Comparison of ENCODE assay signal across 1 cellular context in the genomic region with DNA sequence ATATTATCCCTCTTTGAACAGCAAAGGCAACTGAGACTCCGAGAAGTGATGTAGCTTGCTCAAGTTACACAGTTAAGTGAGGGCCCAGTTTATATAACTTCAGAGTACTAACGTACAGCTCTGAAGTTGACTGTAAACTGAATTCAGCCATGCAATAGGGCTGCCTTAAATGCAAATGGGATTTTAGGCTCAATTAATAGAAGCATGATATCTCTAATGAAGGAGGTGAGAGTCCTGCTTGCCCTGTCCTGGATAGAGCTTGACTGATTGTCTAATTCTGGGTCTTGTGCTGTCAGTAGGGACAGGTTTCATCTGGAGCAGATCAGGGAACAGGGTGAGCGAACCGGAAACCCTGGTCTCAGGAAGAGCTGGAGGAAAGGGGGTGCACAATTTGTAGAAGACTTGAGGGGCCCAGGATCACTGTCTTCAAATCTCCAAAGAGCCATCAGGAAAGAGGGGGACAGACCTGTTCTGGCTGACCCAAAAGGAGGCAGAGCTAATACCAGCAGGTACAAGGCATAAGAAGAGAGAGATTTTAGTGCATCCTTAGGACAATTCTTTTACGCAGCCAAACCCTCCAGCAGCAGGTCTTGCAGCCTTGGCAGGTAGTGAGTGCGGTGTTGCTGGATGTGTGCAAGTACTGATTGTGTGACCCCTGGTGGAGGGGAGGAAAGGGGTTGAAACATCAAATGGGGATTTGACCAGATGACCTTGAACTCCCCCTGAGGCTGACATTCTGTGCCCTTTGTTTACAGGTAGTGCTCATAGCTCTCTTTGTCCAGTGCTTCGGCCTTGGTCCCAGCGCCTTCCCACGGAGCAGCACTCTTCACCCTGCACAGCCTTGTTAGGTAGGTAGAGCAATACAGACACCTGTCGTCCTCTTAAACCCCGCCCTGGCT.
TF ChIP-seq lines count a peak whose summit lies in the region.

No MANE protein-coding gene starts in this region.

TF ChIP-seq in HepG2, 621 proteins besides CTCF, POLR2A, EP300 and RAD21 (continued from another document and continues in another):
- TF ChIP-seq, protein P1, sequence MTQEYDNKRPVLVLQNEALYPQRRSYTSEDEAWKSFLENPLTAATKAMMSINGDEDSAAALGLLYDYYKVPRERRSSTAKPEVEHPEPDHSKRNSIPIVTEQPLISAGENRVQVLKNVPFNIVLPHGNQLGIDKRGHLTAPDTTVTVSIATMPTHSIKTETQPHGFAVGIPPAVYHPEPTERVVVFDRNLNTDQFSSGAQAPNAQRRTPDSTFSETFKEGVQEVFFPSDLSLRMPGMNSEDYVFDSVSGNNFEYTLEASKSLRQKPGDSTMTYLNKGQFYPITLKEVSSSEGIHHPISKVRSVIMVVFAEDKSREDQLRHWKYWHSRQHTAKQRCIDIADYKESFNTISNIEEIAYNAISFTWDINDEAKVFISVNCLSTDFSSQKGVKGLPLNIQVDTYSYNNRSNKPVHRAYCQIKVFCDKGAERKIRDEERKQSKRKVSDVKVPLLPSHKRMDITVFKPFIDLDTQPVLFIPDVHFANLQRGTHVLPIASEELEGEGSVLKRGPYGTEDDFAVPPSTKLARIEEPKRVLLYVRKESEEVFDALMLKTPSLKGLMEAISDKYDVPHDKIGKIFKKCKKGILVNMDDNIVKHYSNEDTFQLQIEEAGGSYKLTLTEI (CRISPR knock-in tag; conservative IDR thresholded peaks at IDR 0.05), result no peak
- TF ChIP-seq SOX13 (IDR thresholded peaks at IDR 0.05) (peak; percentile 70; the same call in 1 of the 2 replicates), SOX13 (CRISPR knock-in tag; conservative IDR thresholded peaks at IDR 0.05 in 1 of 2, IDR thresholded peaks at IDR 0.05 in 1 of 2) (peak in 1 of 2 experiments; percentile 91; a peak in 2 of 4 replicates), EHMT2 (IDR thresholded peaks at IDR 0.05; ENCODE audit: borderline replicate concordance, low read depth, low read length) (no peak), MATR3 (CRISPR knock-in tag; IDR thresholded peaks at IDR 0.05) (no peak), MTF2 (CRISPR knock-in tag; IDR thresholded peaks at IDR 0.05; ENCODE audit: borderline replicate concordance) (no peak), ATAD3A (CRISPR knock-in tag; IDR thresholded peaks at IDR 0.05) (no peak), PITX1 (CRISPR knock-in tag; IDR thresholded peaks at IDR 0.05) (peak; percentile 79; the same call in 1 of the 2 replicates), CBFB (CRISPR knock-in tag; IDR thresholded peaks at IDR 0.05) (no peak; the same call in 1 of the 2 replicates), CCDC6 (CRISPR knock-in tag; IDR thresholded peaks at IDR 0.05) (no peak), ZNF670 (CRISPR knock-in tag; IDR thresholded peaks at IDR 0.05; ENCODE audit: borderline replicate concordance) (no peak), ZNF383 (CRISPR knock-in tag; IDR thresholded peaks at IDR 0.05; ENCODE audit: borderline replicate concordance) (0 out of 2 replicates have a peak, but pooled peaks have one; percentile 37), MAF1 (CRISPR knock-in tag; IDR thresholded peaks at IDR 0.05; ENCODE audit: borderline replicate concordance) (no peak), DR1 (CRISPR knock-in tag; IDR thresholded peaks at IDR 0.05) (no peak), TP53 (CRISPR knock-in tag; conservative IDR thresholded peaks at IDR 0.05) (no peak), ZNF530 (CRISPR knock-in tag; IDR thresholded peaks at IDR 0.05; ENCODE audit: low read depth) (no peak), KDM3A (CRISPR knock-in tag; IDR thresholded peaks at IDR 0.05; ENCODE audit: low read depth) (no peak), ZNF713 (CRISPR knock-in tag; IDR thresholded peaks at IDR 0.05) (no peak), ZNF83 (CRISPR knock-in tag; IDR thresholded peaks at IDR 0.05; ENCODE audit: borderline replicate concordance) (no peak), ZFY (CRISPR knock-in tag; IDR thresholded peaks at IDR 0.05) (no peak), ZC3H4 (CRISPR knock-in tag; IDR thresholded peaks at IDR 0.05; ENCODE audit: borderline replicate concordance) (no peak), ZNF883 (CRISPR knock-in tag; IDR thresholded peaks at IDR 0.05; ENCODE audit: not compliant biosample characterization) (no peak), JDP2 (CRISPR knock-in tag; IDR thresholded peaks at IDR 0.05; ENCODE audit: borderline replicate concordance) (no peak), FLYWCH1 (CRISPR knock-in tag; IDR thresholded peaks at IDR 0.05) (no peak), KLF13 (CRISPR knock-in tag; IDR thresholded peaks at IDR 0.05) (no peak), KMT2A (CRISPR knock-in tag; IDR thresholded peaks at IDR 0.05) (no peak), FOXK1 (CRISPR knock-in tag; IDR thresholded peaks at IDR 0.05; ENCODE audit: borderline replicate concordance, low read depth) (peak; percentile 73; the same call in 1 of the 2 replicates)
- TF ChIP-seq, protein P2, sequence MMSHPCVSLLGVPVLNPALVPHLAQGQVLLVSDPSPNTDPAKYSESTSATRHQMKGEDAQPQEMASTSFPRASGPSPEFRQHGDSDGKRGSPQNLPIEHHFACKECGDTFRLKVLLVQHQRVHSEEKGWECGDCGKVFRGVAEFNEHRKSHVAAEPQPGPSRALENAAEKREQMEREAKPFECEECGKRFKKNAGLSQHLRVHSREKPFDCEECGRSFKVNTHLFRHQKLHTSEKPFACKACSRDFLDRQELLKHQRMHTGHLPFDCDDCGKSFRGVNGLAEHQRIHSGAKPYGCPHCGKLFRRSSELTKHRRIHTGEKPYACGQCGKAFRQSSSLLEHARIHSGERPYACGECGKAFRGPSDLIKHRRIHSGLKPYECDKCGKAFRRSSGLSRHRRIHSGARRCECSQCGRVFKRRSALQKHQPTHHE (CRISPR knock-in tag; IDR thresholded peaks at IDR 0.05; ENCODE audit: borderline replicate concordance), result no peak; the same call in 1 of the 2 replicates
- TF ChIP-seq, protein P3, sequence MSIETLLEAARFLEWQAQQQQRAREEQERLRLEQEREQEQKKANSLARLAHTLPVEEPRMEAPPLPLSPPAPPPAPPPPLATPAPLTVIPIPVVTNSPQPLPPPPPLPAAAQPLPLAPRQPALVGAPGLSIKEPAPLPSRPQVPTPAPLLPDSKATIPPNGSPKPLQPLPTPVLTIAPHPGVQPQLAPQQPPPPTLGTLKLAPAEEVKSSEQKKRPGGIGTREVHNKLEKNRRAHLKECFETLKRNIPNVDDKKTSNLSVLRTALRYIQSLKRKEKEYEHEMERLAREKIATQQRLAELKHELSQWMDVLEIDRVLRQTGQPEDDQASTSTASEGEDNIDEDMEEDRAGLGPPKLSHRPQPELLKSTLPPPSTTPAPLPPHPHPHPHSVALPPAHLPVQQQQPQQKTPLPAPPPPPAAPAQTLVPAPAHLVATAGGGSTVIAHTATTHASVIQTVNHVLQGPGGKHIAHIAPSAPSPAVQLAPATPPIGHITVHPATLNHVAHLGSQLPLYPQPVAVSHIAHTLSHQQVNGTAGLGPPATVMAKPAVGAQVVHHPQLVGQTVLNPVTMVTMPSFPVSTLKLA (IDR thresholded peaks at IDR 0.05), result no peak
- TF ChIP-seq, protein P4, sequence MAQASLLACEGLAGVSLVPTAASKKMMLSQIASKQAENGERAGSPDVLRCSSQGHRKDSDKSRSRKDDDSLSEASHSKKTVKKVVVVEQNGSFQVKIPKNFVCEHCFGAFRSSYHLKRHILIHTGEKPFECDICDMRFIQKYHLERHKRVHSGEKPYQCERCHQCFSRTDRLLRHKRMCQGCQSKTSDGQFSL (CRISPR knock-in tag; IDR thresholded peaks at IDR 0.05), result no peak
- TF ChIP-seq, protein P5, sequence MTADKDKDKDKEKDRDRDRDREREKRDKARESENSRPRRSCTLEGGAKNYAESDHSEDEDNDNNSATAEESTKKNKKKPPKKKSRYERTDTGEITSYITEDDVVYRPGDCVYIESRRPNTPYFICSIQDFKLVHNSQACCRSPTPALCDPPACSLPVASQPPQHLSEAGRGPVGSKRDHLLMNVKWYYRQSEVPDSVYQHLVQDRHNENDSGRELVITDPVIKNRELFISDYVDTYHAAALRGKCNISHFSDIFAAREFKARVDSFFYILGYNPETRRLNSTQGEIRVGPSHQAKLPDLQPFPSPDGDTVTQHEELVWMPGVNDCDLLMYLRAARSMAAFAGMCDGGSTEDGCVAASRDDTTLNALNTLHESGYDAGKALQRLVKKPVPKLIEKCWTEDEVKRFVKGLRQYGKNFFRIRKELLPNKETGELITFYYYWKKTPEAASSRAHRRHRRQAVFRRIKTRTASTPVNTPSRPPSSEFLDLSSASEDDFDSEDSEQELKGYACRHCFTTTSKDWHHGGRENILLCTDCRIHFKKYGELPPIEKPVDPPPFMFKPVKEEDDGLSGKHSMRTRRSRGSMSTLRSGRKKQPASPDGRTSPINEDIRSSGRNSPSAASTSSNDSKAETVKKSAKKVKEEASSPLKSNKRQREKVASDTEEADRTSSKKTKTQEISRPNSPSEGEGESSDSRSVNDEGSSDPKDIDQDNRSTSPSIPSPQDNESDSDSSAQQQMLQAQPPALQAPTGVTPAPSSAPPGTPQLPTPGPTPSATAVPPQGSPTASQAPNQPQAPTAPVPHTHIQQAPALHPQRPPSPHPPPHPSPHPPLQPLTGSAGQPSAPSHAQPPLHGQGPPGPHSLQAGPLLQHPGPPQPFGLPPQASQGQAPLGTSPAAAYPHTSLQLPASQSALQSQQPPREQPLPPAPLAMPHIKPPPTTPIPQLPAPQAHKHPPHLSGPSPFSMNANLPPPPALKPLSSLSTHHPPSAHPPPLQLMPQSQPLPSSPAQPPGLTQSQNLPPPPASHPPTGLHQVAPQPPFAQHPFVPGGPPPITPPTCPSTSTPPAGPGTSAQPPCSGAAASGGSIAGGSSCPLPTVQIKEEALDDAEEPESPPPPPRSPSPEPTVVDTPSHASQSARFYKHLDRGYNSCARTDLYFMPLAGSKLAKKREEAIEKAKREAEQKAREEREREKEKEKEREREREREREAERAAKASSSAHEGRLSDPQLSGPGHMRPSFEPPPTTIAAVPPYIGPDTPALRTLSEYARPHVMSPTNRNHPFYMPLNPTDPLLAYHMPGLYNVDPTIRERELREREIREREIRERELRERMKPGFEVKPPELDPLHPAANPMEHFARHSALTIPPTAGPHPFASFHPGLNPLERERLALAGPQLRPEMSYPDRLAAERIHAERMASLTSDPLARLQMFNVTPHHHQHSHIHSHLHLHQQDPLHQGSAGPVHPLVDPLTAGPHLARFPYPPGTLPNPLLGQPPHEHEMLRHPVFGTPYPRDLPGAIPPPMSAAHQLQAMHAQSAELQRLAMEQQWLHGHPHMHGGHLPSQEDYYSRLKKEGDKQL (CRISPR knock-in tag; IDR thresholded peaks at IDR 0.05; ENCODE audit: low read depth), result no peak
- TF ChIP-seq, protein P6, sequence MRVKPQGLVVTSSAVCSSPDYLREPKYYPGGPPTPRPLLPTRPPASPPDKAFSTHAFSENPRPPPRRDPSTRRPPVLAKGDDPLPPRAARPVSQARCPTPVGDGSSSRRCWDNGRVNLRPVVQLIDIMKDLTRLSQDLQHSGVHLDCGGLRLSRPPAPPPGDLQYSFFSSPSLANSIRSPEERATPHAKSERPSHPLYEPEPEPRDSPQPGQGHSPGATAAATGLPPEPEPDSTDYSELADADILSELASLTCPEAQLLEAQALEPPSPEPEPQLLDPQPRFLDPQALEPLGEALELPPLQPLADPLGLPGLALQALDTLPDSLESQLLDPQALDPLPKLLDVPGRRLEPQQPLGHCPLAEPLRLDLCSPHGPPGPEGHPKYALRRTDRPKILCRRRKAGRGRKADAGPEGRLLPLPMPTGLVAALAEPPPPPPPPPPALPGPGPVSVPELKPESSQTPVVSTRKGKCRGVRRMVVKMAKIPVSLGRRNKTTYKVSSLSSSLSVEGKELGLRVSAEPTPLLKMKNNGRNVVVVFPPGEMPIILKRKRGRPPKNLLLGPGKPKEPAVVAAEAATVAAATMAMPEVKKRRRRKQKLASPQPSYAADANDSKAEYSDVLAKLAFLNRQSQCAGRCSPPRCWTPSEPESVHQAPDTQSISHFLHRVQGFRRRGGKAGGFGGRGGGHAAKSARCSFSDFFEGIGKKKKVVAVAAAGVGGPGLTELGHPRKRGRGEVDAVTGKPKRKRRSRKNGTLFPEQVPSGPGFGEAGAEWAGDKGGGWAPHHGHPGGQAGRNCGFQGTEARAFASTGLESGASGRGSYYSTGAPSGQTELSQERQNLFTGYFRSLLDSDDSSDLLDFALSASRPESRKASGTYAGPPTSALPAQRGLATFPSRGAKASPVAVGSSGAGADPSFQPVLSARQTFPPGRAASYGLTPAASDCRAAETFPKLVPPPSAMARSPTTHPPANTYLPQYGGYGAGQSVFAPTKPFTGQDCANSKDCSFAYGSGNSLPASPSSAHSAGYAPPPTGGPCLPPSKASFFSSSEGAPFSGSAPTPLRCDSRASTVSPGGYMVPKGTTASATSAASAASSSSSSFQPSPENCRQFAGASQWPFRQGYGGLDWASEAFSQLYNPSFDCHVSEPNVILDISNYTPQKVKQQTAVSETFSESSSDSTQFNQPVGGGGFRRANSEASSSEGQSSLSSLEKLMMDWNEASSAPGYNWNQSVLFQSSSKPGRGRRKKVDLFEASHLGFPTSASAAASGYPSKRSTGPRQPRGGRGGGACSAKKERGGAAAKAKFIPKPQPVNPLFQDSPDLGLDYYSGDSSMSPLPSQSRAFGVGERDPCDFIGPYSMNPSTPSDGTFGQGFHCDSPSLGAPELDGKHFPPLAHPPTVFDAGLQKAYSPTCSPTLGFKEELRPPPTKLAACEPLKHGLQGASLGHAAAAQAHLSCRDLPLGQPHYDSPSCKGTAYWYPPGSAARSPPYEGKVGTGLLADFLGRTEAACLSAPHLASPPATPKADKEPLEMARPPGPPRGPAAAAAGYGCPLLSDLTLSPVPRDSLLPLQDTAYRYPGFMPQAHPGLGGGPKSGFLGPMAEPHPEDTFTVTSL (CRISPR knock-in tag; IDR thresholded peaks at IDR 0.05; ENCODE audit: borderline replicate concordance), result no peak; the same call in 1 of the 2 replicates
- TF ChIP-seq, protein P7, sequence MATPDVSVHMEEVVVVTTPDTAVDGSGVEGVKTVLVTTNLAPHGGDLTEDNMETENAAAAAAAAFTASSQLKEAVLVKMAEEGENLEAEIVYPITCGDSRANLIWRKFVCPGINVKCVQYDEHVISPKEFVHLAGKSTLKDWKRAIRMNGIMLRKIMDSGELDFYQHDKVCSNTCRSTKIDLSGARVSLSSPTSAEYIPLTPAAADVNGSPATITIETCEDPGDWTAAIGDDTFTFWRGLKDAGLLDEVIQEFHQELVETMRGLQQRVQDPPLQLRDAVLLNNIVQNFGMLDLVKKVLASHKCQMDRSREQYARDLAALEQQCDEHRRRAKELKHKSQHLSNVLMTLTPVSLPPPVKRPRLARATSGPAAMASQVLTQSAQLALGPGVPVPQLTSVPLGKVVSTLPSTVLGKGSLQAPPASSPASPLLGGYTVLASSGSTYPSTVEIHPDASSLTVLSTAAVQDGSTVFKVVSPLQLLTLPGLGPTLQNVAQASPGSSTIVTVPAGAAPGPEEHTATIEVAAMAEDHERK (CRISPR knock-in tag; IDR thresholded peaks at IDR 0.05; ENCODE audit: low read depth), result no peak
- TF ChIP-seq, protein P8, sequence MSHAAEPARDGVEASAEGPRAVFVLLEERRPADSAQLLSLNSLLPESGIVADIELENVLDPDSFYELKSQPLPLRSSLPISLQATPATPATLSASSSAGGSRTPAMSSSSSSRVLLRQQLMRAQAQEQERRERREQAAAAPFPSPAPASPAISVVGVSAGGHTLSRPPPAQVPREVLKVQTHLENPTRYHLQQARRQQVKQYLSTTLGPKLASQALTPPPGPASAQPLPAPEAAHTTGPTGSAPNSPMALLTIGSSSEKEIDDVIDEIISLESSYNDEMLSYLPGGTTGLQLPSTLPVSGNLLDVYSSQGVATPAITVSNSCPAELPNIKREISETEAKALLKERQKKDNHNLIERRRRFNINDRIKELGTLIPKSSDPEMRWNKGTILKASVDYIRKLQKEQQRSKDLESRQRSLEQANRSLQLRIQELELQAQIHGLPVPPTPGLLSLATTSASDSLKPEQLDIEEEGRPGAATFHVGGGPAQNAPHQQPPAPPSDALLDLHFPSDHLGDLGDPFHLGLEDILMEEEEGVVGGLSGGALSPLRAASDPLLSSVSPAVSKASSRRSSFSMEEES (CRISPR knock-in tag; IDR thresholded peaks at IDR 0.05), result no peak
- TF ChIP-seq, protein P9, sequence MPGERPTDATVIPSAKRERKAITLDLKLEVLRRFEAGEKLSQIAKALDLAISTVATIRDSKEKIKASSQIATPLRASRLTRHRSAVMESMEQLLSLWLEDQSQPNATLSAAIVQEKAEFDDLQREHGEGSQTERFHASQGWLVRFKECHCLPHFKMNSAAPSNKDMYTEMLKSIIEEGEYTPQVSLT (CRISPR knock-in tag; IDR thresholded peaks at IDR 0.05; ENCODE audit: borderline replicate concordance, low read depth), result no peak
